ENCODE assay signal across 10 cellular contexts in the genomic region with DNA sequence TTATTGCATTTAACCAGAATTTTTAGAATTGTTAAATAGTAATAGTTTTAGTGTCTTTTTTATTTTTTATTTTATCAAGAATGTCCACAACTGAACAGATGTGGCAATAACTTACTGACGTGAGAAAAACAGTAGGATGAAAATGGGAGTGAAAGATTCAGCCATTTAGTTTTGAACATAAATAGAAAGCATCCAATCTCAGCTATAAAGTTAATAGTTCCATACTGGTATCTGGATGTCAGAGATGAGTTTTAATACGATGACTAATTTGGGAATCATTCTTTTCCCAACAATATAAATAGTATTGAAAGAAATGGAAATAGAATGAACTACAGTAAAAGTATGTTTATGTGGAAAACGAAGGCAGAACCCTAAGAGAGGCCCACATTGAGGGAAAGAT.
DNase-seq lines count a peak whose midpoint lies in the region; ATAC-seq, FAIRE-seq and TF ChIP-seq lines count a peak whose summit lies in the region.
"Had no signal": no experiment of that assay in that cellular context is flagged by ENCODE, and none has a peak within 500 bp of the region (broad histone marks: within the 10 kb centered on the region; RNA-seq: fewer than 3 reads in every experiment).

No MANE protein-coding gene starts in this region.

- H3K27me3 ChIP-seq in Peyer's patch = no peaks in the 10 kb centered on the region
- no peaks in the 10 kb centered on the region for H3K27me3 ChIP-seq in esophagus muscularis mucosa

- intact Hi-C loops in esophagus muscularis mucosa (cut with DNase I) = no loop called here
- intact Hi-C loops in activated T-helper 2 cell treated with anti-CD3 and anti-CD28 coated beads, Interferon-gamma antibody, Interleukin-2, Interleukin-4, amounts not matched to agents 10 μg/mL and 5 μg/mL and 100 μg/mL, durations not matched to agents 14 hours and 24 hours and 36 hours (cut with micrococcal nuclease) = no loop called here

- no peak for TF ChIP-seq POLR2A in A549 (IDR thresholded peaks at IDR 0.05; ENCODE audit: low read length)
- no peak for TF ChIP-seq POLR2A in Peyer's patch (IDR thresholded peaks at IDR 0.05)
- TF ChIP-seq POLR2A in esophagus muscularis mucosa (IDR thresholded peaks at IDR 0.05; ENCODE audit: low read depth) = no peak

- H3K4me3 Mint-ChIP-seq in osteocyte (ENCODE audit: unreplicated experiment) = peak overlapping the region; percentile 35
- no peak overlapping the region for H3K4me3 Mint-ChIP-seq in activated T-helper 2 cell treated with anti-CD3 and anti-CD28 coated beads, Interferon-gamma antibody, Interleukin-2, Interleukin-4, amounts not matched to agents 10 μg/mL and 5 μg/mL and 100 μg/mL, durations not matched to agents 14 hours and 24 hours and 36 hours (ENCODE audit: low read depth)

- H3K36me3 ChIP-seq in Peyer's patch (peaks cover 0 to 12% (median 0%) of the 10 kb centered on the region in 3 donors), esophagus muscularis mucosa (peaks cover 0 to 10% (median 2%) of the 10 kb centered on the region in 4 donors)
- H3K36me3 ChIP-seq: BE2C had no signal

- POLR2A ChIA-PET in A549 (lab: Yijun Ruan, JAX) = interaction anchor here (0.9 to 1.2 kb wide), 2 partner anchors 32 to 252 kb away, joined by 3 read pairs; partner anchors contain the start of gene STRAP

- H3K4me3 ChIP-seq in A549 (no peak overlapping the region), Peyer's patch (no peak overlapping the region), esophagus muscularis mucosa (no peak overlapping the region)

- no peak for TF ChIP-seq RAD21 in A549 (conservative IDR thresholded peaks at IDR 0.05 in 1 of 2, IDR thresholded peaks at IDR 0.05 in 1 of 2)

- peak overlapping the region; percentile 98 for H3K27ac Mint-ChIP-seq in osteocyte (ENCODE audit: unreplicated experiment)
- H3K27ac Mint-ChIP-seq in activated T-helper 2 cell treated with anti-CD3 and anti-CD28 coated beads, Interferon-gamma antibody, Interleukin-2, Interleukin-4, amounts not matched to agents 10 μg/mL and 5 μg/mL and 100 μg/mL, durations not matched to agents 14 hours and 24 hours and 36 hours = no peak overlapping the region

- H3K9me3 Mint-ChIP-seq in osteocyte (ENCODE audit: unreplicated experiment) = peaks cover 15% of the 10 kb centered on the region
- no peaks in the 10 kb centered on the region for H3K9me3 Mint-ChIP-seq in activated T-helper 2 cell treated with anti-CD3 and anti-CD28 coated beads, Interferon-gamma antibody, Interleukin-2, Interleukin-4, amounts not matched to agents 10 μg/mL and 5 μg/mL and 100 μg/mL, durations not matched to agents 14 hours and 24 hours and 36 hours

- ATAC-seq in A549 (no peak), HG03378 (IDR thresholded peaks at IDR 0.05; ENCODE audit: unreplicated experiment) (no peak)

- TF ChIP-seq CTCF in A549 (IDR thresholded peaks at IDR 0.05) (no peak), Peyer's patch (IDR thresholded peaks at IDR 0.05) (no peak), esophagus muscularis mucosa (IDR thresholded peaks at IDR 0.05) (no peak), osteocyte (IDR thresholded peaks at IDR 0.05) (no peak)

- H3K27ac ChIP-seq in A549 (peak overlapping the region; percentile 80 to 89), Peyer's patch (peak overlapping the region in 3 of 4 donors; percentile 41 to 71 (median 69)), esophagus muscularis mucosa (replicated peaks in 1 of 4) (peak overlapping the region; percentile 76 to 84 (median 80))

- 12% methylated on average over 3 of the region's 3 CpGs for WGBS in A549 (ENCODE audit: missing lambda C conversion rate)
- WGBS in esophagus muscularis mucosa = 49% methylated on average over 3 of the region's 3 CpGs

- DNase-seq in A549 (ENCODE audit: low read depth in 1 of 2, low spot score in 1 of 2) (peak in 1 of 2 experiments; percentile 32), Peyer's patch (no peak), esophagus muscularis mucosa (ENCODE audit: extremely low spot score) (no peak), osteocyte (ENCODE audit: extremely low spot score, unreplicated experiment) (no peak), NOMO-1 treated with DMSO at 0.1 percent for 48 hours (lab: John Stamatoyannopoulos, UW; ENCODE audit: unreplicated experiment) (no peak), G401 (ENCODE audit: low spot score) (no peak)
- no peak for DNase-seq in activated T-helper 2 cell treated with anti-CD3 and anti-CD28 coated beads, Interferon-gamma antibody, Interleukin-2, Interleukin-4, amounts not matched to agents 10 μg/mL and 5 μg/mL and 100 μg/mL, durations not matched to agents 14 hours and 24 hours and 36 hours (ENCODE audit: low spot score)
- DNase-seq: BE2C; NK-92 treated with Interleukin-12 subunit alpha and Interleukin-12 subunit beta, amount 100 ng/mL, for 24 hours had no signal

- TF ChIP-seq EP300 in A549 (IDR thresholded peaks at IDR 0.05) (no peak), esophagus muscularis mucosa (IDR thresholded peaks at IDR 0.05) (no peak)

- H3K9me3 ChIP-seq in A549 = no peaks in the 10 kb centered on the region
- no peaks in the 10 kb centered on the region for H3K9me3 ChIP-seq in Peyer's patch
- H3K9me3 ChIP-seq in esophagus muscularis mucosa = no peaks in the 10 kb centered on the region
- H3K9me3 ChIP-seq: BE2C had no signal

- peaks cover 52% of the 10 kb centered on the region for H3K36me3 Mint-ChIP-seq in osteocyte (ENCODE audit: unreplicated experiment)
- H3K36me3 Mint-ChIP-seq in activated T-helper 2 cell treated with anti-CD3 and anti-CD28 coated beads, Interferon-gamma antibody, Interleukin-2, Interleukin-4, amounts not matched to agents 10 μg/mL and 5 μg/mL and 100 μg/mL, durations not matched to agents 14 hours and 24 hours and 36 hours (ENCODE audit: low read depth) = no peaks in the 10 kb centered on the region

- H3K4me1 ChIP-seq in A549 = peaks cover 76% of the 10 kb centered on the region
- H3K4me1 ChIP-seq in Peyer's patch = peaks cover 0 to 5% (median 0%) of the 10 kb centered on the region in 4 donors
- H3K4me1 ChIP-seq in esophagus muscularis mucosa = peaks cover 33 to 45% (median 39%) of the 10 kb centered on the region in 4 donors
- H3K4me1 ChIP-seq: BE2C had no signal

- peaks cover 87% of the 10 kb centered on the region for H3K4me1 Mint-ChIP-seq in osteocyte (ENCODE audit: unreplicated experiment)
- no peaks in the 10 kb centered on the region for H3K4me1 Mint-ChIP-seq in activated T-helper 2 cell treated with anti-CD3 and anti-CD28 coated beads, Interferon-gamma antibody, Interleukin-2, Interleukin-4, amounts not matched to agents 10 μg/mL and 5 μg/mL and 100 μg/mL, durations not matched to agents 14 hours and 24 hours and 36 hours (ENCODE audit: low read depth)

- in situ Hi-C loops in G401 (cut with HindIII; ENCODE audit: low sequenced_read_pairs) = no loop called here

- CTCF ChIA-PET in A549 (lab: Yijun Ruan, JAX) = interaction anchor here (0.8 to 1.3 kb wide), 3 partner anchors 14 to 226 kb away, joined by 3 to 4 read pairs (median 3); no protein-coding TSS in a partner anchor

- no peak for FAIRE-seq in A549 (lab: Jason Lieb, UNC)

- peak overlapping the region; percentile 85 for H3K4me2 ChIP-seq in A549

- H3K27me3 Mint-ChIP-seq in osteocyte (ENCODE audit: unreplicated experiment) = no peaks in the 10 kb centered on the region
- peaks cover 4% of the 10 kb centered on the region for H3K27me3 Mint-ChIP-seq in activated T-helper 2 cell treated with anti-CD3 and anti-CD28 coated beads, Interferon-gamma antibody, Interleukin-2, Interleukin-4, amounts not matched to agents 10 μg/mL and 5 μg/mL and 100 μg/mL, durations not matched to agents 14 hours and 24 hours and 36 hours (ENCODE audit: low read depth)

TF ChIP-seq in A549, 52 proteins besides CTCF, POLR2A, EP300 and RAD21 (continues in another document):
- TF ChIP-seq HDAC2 (IDR thresholded peaks at IDR 0.05) = no peak
- TF ChIP-seq USF2 (IDR thresholded peaks at IDR 0.05) = no peak
- TF ChIP-seq ZC3H11A (IDR thresholded peaks at IDR 0.05) = no peak
- TF ChIP-seq ESRRA (IDR thresholded peaks at IDR 0.05; ENCODE audit: borderline replicate concordance, low read length) = no peak
- TF ChIP-seq KDM5A (IDR thresholded peaks at IDR 0.05) = no peak
- TF ChIP-seq ZSCAN20 (CRISPR knock-in tag; IDR thresholded peaks at IDR 0.05) = peak; percentile 65; the same call in 1 of the 2 replicates
- no peak for TF ChIP-seq CBX8 (IDR thresholded peaks at IDR 0.05)
- TF ChIP-seq PHF8 (IDR thresholded peaks at IDR 0.05; ENCODE audit: borderline replicate concordance, low read depth) = no peak
- TF ChIP-seq TFCP2L1 (CRISPR knock-in tag; IDR thresholded peaks at IDR 0.05) = no peak
- TF ChIP-seq, protein P1, sequence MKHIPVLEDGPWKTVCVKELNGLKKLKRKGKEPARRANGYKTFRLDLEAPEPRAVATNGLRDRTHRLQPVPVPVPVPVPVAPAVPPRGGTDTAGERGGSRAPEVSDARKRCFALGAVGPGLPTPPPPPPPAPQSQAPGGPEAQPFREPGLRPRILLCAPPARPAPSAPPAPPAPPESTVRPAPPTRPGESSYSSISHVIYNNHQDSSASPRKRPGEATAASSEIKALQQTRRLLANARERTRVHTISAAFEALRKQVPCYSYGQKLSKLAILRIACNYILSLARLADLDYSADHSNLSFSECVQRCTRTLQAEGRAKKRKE (CRISPR knock-in tag; IDR thresholded peaks at IDR 0.05; ENCODE audit: low read depth) = no peak
- TF ChIP-seq MAX (IDR thresholded peaks at IDR 0.05) = no peak
- TF ChIP-seq RCOR1 (IDR thresholded peaks at IDR 0.05; ENCODE audit: low read depth, low read length) = no peak
- TF ChIP-seq, protein P2, sequence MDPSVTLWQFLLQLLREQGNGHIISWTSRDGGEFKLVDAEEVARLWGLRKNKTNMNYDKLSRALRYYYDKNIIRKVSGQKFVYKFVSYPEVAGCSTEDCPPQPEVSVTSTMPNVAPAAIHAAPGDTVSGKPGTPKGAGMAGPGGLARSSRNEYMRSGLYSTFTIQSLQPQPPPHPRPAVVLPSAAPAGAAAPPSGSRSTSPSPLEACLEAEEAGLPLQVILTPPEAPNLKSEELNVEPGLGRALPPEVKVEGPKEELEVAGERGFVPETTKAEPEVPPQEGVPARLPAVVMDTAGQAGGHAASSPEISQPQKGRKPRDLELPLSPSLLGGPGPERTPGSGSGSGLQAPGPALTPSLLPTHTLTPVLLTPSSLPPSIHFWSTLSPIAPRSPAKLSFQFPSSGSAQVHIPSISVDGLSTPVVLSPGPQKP (IDR thresholded peaks at IDR 0.05; ENCODE audit: low read depth, low read length) = no peak
- peak; percentile 8; the same call in 1 of the 2 replicates for TF ChIP-seq FOSB (CRISPR knock-in tag; IDR thresholded peaks at IDR 0.05)
